8 cellular contexts compared by ENCODE assay signal in genomic region chr15:65132841-65133549, GRCh38. TPM values are rescaled to one million over a fixed set of nuclear protein-coding genes. Genes with fewer than 3 reads are reported as not detected.
DNase-seq lines count a peak whose midpoint lies in the region; ATAC-seq and TF ChIP-seq lines count a peak whose summit lies in the region.

No MANE protein-coding gene starts in this region.

- H3K4me1 Mint-ChIP-seq in CD4-positive, alpha-beta memory T cell, result peaks cover 22 to 48% (median 37%) of the 10 kb centered on the region in 4 donors

- intact Hi-C loops in CD4-positive, alpha-beta memory T cell (cut with micrococcal nuclease), result loop anchor here (1.0 to 2.0 kb wide), 4 partner anchors 52 to 736 kb away; partner anchors contain the start of genes CLPX, MTFMT, RAB11A and RNU5A-1

- POLR2A ChIA-PET in CD4-positive, alpha-beta memory T cell (lab: Charles Lee; ENCODE audit: partially characterized antibody), result interaction anchor here (1.0 to 1.3 kb wide), 5 partner anchors 15 to 746 kb away, joined by 4 to 8 read pairs (median 5); partner anchors contain the start of genes PARP16, RNU5B-1 and TRIP4

- peaks cover 26% of the 10 kb centered on the region for H3K4me1 ChIP-seq in CD4-positive, alpha-beta memory T cell (ENCODE audit: insufficient read depth, low read length)

- peak; percentile 55 for ATAC-seq in GM19324 (IDR thresholded peaks at IDR 0.05; ENCODE audit: low FRiP score, unreplicated experiment)
- peak; percentile 51 for ATAC-seq in HG03432 (IDR thresholded peaks at IDR 0.05; ENCODE audit: unreplicated experiment)

- peaks cover 18 to 30% of the 10 kb centered on the region in 2 donors for H3K36me3 Mint-ChIP-seq in CD4-positive, alpha-beta memory T cell

- no peaks in the 10 kb centered on the region for H3K27me3 ChIP-seq in CD4-positive, alpha-beta memory T cell (ENCODE audit: insufficient read depth, low read length)
- no peaks in the 10 kb centered on the region for H3K27me3 ChIP-seq in kidney epithelial cell (ENCODE audit: control insufficient read depth, insufficient read depth, low read length)

- CTCF ChIA-PET in CD4-positive, alpha-beta memory T cell (lab: Charles Lee; ENCODE audit: partially characterized antibody), result no interaction called here

- DNase-seq in CD4-positive, alpha-beta memory T cell, result peak in 2 of 5 donors; percentile 13 to 43
- peak; percentile 32 for DNase-seq in SKM-1 (lab: John Stamatoyannopoulos, UW; ENCODE audit: unreplicated experiment)
- DNase-seq in cardiac fibroblast (ENCODE audit: low read depth in 2 of 2), result peak; percentile 58 to 60
- DNase-seq in kidney epithelial cell (ENCODE audit: low read depth), result no peak
- peak; percentile 10 to 14 for DNase-seq in stimulated activated CD4-positive, alpha-beta T cell treated with anti-CD3 and anti-CD28 coated beads, Interleukin-2, amount 100 ng/mL, for 48 hours
- DNase-seq in NCI-H1694 treated with DMSO at 0.1 percent for 48 hours (lab: John Stamatoyannopoulos, UW), result no peak

- peaks cover 16% of the 10 kb centered on the region for H3K36me3 ChIP-seq in CD4-positive, alpha-beta memory T cell (ENCODE audit: insufficient read depth, low read length)
- H3K36me3 ChIP-seq in kidney epithelial cell (ENCODE audit: control insufficient read depth, insufficient read depth, low read length), result peaks cover 4% of the 10 kb centered on the region

- H3K27ac ChIP-seq in CD4-positive, alpha-beta memory T cell (ENCODE audit: low read depth, low read length), result peak overlapping the region; percentile 82

- peak overlapping the region; percentile 83 to 92 (median 88) for H3K4me3 Mint-ChIP-seq in CD4-positive, alpha-beta memory T cell

- peak overlapping the region; percentile 79 to 91 (median 87) for H3K27ac Mint-ChIP-seq in CD4-positive, alpha-beta memory T cell

- TF ChIP-seq CTCF in cardiac fibroblast (IDR thresholded peaks at IDR 0.05; ENCODE audit: low read depth, low read length) (no peak), kidney epithelial cell (IDR thresholded peaks at IDR 0.05; ENCODE audit: insufficient read depth, low read length, poor library complexity, severe bottlenecking) (no peak)

- H3K9me3 Mint-ChIP-seq in CD4-positive, alpha-beta memory T cell, result peaks cover 0 to 7% (median 0%) of the 10 kb centered on the region in 8 donors

- H3K9me3 ChIP-seq in CD4-positive, alpha-beta memory T cell (ENCODE audit: control insufficient read depth in 1 of 2, low read length in 2 of 2), result no peaks in the 10 kb centered on the region

- peak overlapping the region in 1 of 2 donors; percentile 70 for H3K4me3 ChIP-seq in CD4-positive, alpha-beta memory T cell (ENCODE audit: low read length in 2 of 2)
- H3K4me3 ChIP-seq in cardiac fibroblast (replicated peaks in 1 of 2; ENCODE audit: low read depth in 2 of 2, low read length in 2 of 2) (peak overlapping the region; percentile 56 to 74), kidney epithelial cell (ENCODE audit: low read depth, low read length) (peak overlapping the region; percentile 88)

- no peaks in the 10 kb centered on the region for H3K27me3 Mint-ChIP-seq in CD4-positive, alpha-beta memory T cell

RNA-seq across cellular contexts. Expression of gene PDCD7, which starts 0.6 kb away (rescaled TPM):
- total RNA-seq in CD4-positive, alpha-beta memory T cell, result 10 to 100 TPM; 30.5 to 40.5 TPM
- 10 to 100 TPM in 1 of 2 donors, 1 to 10 TPM in 1; 8.8 to 15.1 TPM for polyA plus RNA-seq in CD4-positive, alpha-beta memory T cell
- 20.2 and 25.6 TPM in 2 replicates for total RNA-seq in kidney epithelial cell

RNA-seq across cellular contexts. Expression of gene UBAP1L, which starts 18.0 kb away (rescaled TPM):
- 10 to 100 TPM; 15.2 to 16.6 TPM for total RNA-seq in CD4-positive, alpha-beta memory T cell
- under 1 TPM in 1 of 2 donors, not detected in 1; 0.86 TPM for polyA plus RNA-seq in CD4-positive, alpha-beta memory T cell
- total RNA-seq in kidney epithelial cell, result 0.68 and 1.2 TPM in 2 replicates

RNA-seq across cellular contexts. Expression of gene CLPX, which starts 52.1 kb away (rescaled TPM):
- 10 to 100 TPM; 52.0 to 52.4 TPM for total RNA-seq in CD4-positive, alpha-beta memory T cell
- polyA plus RNA-seq in CD4-positive, alpha-beta memory T cell, result 10 to 100 TPM; 28.1 to 29.2 TPM
- 28.1 and 29.6 TPM in 2 replicates for total RNA-seq in kidney epithelial cell

RNA-seq across cellular contexts. Expression of gene KBTBD13, which starts 56.4 kb away (rescaled TPM):
- not detected for total RNA-seq in CD4-positive, alpha-beta memory T cell
- polyA plus RNA-seq in CD4-positive, alpha-beta memory T cell, result not detected
- total RNA-seq in kidney epithelial cell, result not detected in 2 replicates

Comparison
In these comparisons a context has a peak if more than half of its experiments do, and no peak if none do; other contexts are left out.
1. DNase-seq: peak in SKM-1 (single experiment), cardiac fibroblast (2 of 2) and stimulated activated CD4-positive, alpha-beta T cell treated with anti-CD3 and anti-CD28 coated beads, Interleukin-2, amount 100 ng/mL, for 48 hours (2 of 2); none in kidney epithelial cell (single experiment) and NCI-H1694 treated with DMSO at 0.1 percent for 48 hours (single experiment).